ENCODE assay signal across 1 cellular context in the genomic region with DNA sequence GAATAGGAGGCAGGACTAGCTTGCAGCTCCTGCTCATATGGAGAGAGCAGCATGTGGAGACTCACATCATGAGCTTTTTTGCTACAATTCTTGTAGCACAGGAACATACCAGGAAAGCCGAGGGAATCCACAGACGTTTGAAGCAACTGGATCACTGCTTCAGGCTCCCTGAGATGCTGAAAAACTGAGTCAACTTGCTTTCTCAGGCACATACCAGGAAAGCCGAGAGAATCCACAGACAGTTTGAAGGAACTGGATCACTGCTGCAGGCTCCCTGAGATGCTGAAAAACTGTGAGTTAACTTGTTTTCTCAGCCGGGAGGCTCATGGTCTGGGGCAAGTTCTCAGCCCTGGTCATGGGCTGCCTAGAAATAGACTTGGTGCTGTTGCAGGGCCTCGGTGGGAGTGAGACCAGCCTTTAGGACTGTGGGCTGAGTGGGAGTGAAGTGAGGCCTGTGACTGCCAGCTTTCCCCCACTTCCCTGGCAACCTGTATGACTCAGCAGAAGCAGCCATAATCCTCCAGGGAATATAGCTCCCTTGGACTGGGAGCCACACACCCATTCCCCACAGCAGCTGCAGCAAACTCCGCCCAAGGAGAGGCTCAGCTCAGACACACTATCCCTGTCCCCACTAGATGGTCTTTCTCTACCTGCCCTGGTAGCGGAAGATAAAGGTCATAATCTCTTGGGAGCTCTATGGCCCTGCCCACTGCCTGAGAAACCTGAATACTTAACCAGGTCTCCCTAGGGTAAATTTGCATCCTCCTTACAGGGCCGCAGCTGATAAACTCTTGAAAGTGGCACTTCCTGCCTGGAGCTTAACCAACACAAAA.
TF ChIP-seq lines count a peak whose summit lies in the region.

No MANE protein-coding gene starts in this region.

TF ChIP-seq in IMR-90, 13 proteins besides CTCF, POLR2A, EP300 and RAD21:
- peak; percentile 66; the same call in 1 of the 2 replicates for TF ChIP-seq NFE2L2 (IDR thresholded peaks at IDR 0.05; ENCODE audit: low read depth, low read length)
- 0 out of 2 replicates have a peak, but pooled peaks have one; percentile 6 for TF ChIP-seq MAFK (IDR thresholded peaks at IDR 0.05; ENCODE audit: low read depth, low read length)
- no peak for TF ChIP-seq RFX5 (IDR thresholded peaks at IDR 0.05; ENCODE audit: low read depth, low read length)
TF ChIP-seq in IMR-90: peak in this region for 2.
